Comparison of ENCODE assay signal across 7 cellular contexts in the genomic region with DNA sequence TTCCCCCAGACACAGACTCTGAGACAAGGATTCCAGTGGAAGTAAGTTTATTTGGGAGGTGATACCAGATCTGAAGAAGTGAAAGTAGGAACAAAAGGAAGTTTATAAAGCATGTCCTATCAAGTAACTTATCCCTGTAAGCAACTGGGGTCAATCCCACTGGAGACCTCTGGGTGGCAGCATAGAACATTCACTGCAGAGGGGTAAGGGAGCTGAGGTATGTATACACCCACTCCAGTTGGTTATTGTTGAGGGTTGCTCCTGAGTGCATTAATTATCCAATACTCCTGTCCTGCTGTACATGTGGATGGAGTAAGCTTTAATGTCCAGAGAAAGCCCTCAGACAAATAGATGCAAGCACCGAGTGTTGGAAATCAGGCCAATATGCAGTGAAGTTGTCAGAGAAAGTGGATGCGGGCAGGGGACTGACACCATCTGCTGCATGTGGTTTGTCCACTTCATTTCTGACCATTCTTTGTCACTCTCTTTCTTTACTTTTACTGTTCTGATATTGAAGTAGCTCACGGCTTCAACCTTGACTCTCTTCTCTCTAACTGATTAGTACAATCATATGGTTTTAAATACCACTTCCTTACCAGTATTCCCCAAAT. TPM values are rescaled to one million over a fixed set of nuclear protein-coding genes. Genes with fewer than 3 reads are reported as not detected.
DNase-seq lines count a peak whose midpoint lies in the region; FAIRE-seq and TF ChIP-seq lines count a peak whose summit lies in the region.

No MANE protein-coding gene starts in this region.

- H3K4me1 ChIP-seq in Karpas-422 (ENCODE audit: low read length) = peaks cover 1% of the 10 kb centered on the region

- H3K4me2 ChIP-seq in Karpas-422 (ENCODE audit: low read depth, low read length, poor library complexity, severe bottlenecking) = no peak overlapping the region

- H3K27ac ChIP-seq in Karpas-422 (ENCODE audit: low read length) (no peak overlapping the region), VCaP (no peak overlapping the region)

- peak; percentile 81 for TF ChIP-seq CTCF in VCaP (conservative IDR thresholded peaks at IDR 0.05)

- TF ChIP-seq POLR2A in GM12892 (IDR thresholded peaks at IDR 0.05; ENCODE audit: low read depth, low read length) = no peak

- FAIRE-seq in GM12892 (lab: Jason Lieb, UNC) = no peak

- no peaks in the 10 kb centered on the region for H4K20me1 ChIP-seq in Karpas-422 (ENCODE audit: insufficient read depth, low read depth, low read length)

- H2AFZ ChIP-seq in Karpas-422 (ENCODE audit: low read length) = no peak overlapping the region

- no peaks in the 10 kb centered on the region for H3K9me2 ChIP-seq in Karpas-422 (replicated peaks; ENCODE audit: insufficient read depth, low read length)

- peaks cover 6% of the 10 kb centered on the region; the same call in 1 of the 2 replicates for H3K9me3 ChIP-seq in Karpas-422 (ENCODE audit: low read length)

- H3K27me3 ChIP-seq in Karpas-422 (ENCODE audit: low read length) = no peaks in the 10 kb centered on the region

- no peak overlapping the region for H3K4me3 ChIP-seq in Karpas-422 (ENCODE audit: low read length)

- DNase-seq in ELF-1 (ENCODE audit: low read depth, low spot score) (peak; percentile 28), Karpas-422 (peak; percentile 85), fibroblast of the conjunctiva (ENCODE audit: low read depth) (peak; percentile 26), GM12892 (ENCODE audit: insufficient read length) (no peak), GM19240 (ENCODE audit: insufficient read length, low spot score) (no peak)
- peak; percentile 9 for DNase-seq in stimulated activated CD4-positive, alpha-beta T cell treated with anti-CD3 and anti-CD28 coated beads, Interleukin-2, amount 100 ng/mL, for 4 hours (ENCODE audit: low read depth)

- no peak overlapping the region for H3K9ac ChIP-seq in Karpas-422 (ENCODE audit: low read length)

- H3K79me2 ChIP-seq in Karpas-422 (ENCODE audit: low read length) = no peaks in the 10 kb centered on the region

- no peaks in the 10 kb centered on the region; the same call in 1 of the 2 replicates for H3K36me3 ChIP-seq in Karpas-422 (ENCODE audit: insufficient read depth, low read length)

RNA-seq across cellular contexts. Expression of a gene that starts 46.7 kb away (rescaled TPM):
- 0.45 and 3.2 TPM in 2 replicates for total RNA-seq in Karpas-422 (2014; rRNA removed; shearing (Covaris generic); ENCODE audit: low replicate concordance)
- not detected for polyA plus RNA-seq in GM12892 (2012; ENCODE audit: missing spikeins)

RNA-seq across cellular contexts. Expression of a gene that starts 46.9 kb away (rescaled TPM):
- total RNA-seq in Karpas-422 (2014; rRNA removed; shearing (Covaris generic); ENCODE audit: low replicate concordance) = not detected in 2 replicates
- not detected for polyA plus RNA-seq in GM12892 (2012; ENCODE audit: missing spikeins)

Comparison
In these comparisons a context has a peak if more than half of its experiments do, and no peak if none do; other contexts are left out.
1. DNase-seq: peak in ELF-1 (single experiment), Karpas-422 (single experiment), fibroblast of the conjunctiva (single experiment) and stimulated activated CD4-positive, alpha-beta T cell treated with anti-CD3 and anti-CD28 coated beads, Interleukin-2, amount 100 ng/mL, for 4 hours (single experiment); none in GM12892 (single experiment) and GM19240 (single experiment).